In genomic region chr3:138374573-138375134, GRCh38 we compare ENCODE assay signal across 21 cellular contexts. TPM values are rescaled to one million over a fixed set of nuclear protein-coding genes. Genes with fewer than 3 reads are reported as not detected.
A peak's percentile ranks its signal among the peaks of the same experiment; 100 is the strongest.
DNase-seq lines count a peak whose midpoint lies in the region; ATAC-seq, FAIRE-seq and TF ChIP-seq lines count a peak whose summit lies in the region.
"Had no signal": no experiment of that assay in that cellular context is flagged by ENCODE, and none has a peak within 500 bp of the region (broad histone marks: within the 10 kb centered on the region; RNA-seq: fewer than 3 reads in every experiment).

No MANE protein-coding gene starts in this region.

- H3K27me3 ChIP-seq in K562 (ENCODE audit: control insufficient read depth in 2 of 2, insufficient read depth in 2 of 2, low read length in 2 of 2) = peaks cover 0 to 8% of the 10 kb centered on the region in 2 experiments; a peak in 1 of 5 replicates
- H3K27me3 ChIP-seq in uterus = no peaks in the 10 kb centered on the region
- no peaks in the 10 kb centered on the region for H3K27me3 ChIP-seq in tibial nerve
- H3K27me3 ChIP-seq: BE2C, Peyer's patch had no signal

- no peak overlapping the region for H3K4me3 ChIP-seq in K562
- no peak overlapping the region for H3K4me3 ChIP-seq in uterus
- H3K4me3 ChIP-seq in tibial nerve = no peak overlapping the region
- H3K4me3 ChIP-seq: Peyer's patch had no signal

- no peak overlapping the region for H2AFZ ChIP-seq in K562 (ENCODE audit: low read depth, low read length)

- intact Hi-C loops in K562 (cut with micrococcal nuclease) = no loop called here
- intact Hi-C loops in cardiac septum (cut with DNase I) = loop anchor here (2.0 kb wide), 1 partner anchor 26 kb away; the partner anchor contains the start of gene MRAS
- intact Hi-C loops in uterus (cut with DNase I; ENCODE audit: low total_unique reads) = no loop called here

- H3K9me1 ChIP-seq in K562 (ENCODE audit: control insufficient read depth, insufficient read depth, low read length) = no peaks in the 10 kb centered on the region

- no peak for TF ChIP-seq RAD21 in K562 (CRISPR knock-in tag; conservative IDR thresholded peaks at IDR 0.05 in 1 of 2, IDR thresholded peaks at IDR 0.05 in 1 of 2)

- H3K4me1 ChIP-seq in K562 (replicated peaks in 1 of 2; ENCODE audit: control insufficient read depth in 2 of 2, insufficient read depth in 2 of 2, low read length in 2 of 2) (no peaks in the 10 kb centered on the region; a peak in 1 of 5 replicates), uterus (peaks cover 0 to 11% of the 10 kb centered on the region in 2 donors), tibial nerve (peaks cover 0 to 74% (median 18%) of the 10 kb centered on the region in 4 donors)
- H3K4me1 ChIP-seq: BE2C, Peyer's patch had no signal

- CTCF ChIA-PET in K562 (lab: Yijun Ruan, JAX; ENCODE audit: low intra/inter-chr PET ratio) = no interaction called here

- FAIRE-seq in K562 (lab: Jason Lieb, UNC) = no peak
- FAIRE-seq: D721Med, H54 had no signal

- no TSS peak for BruUV-seq in K562 (replicated peaks; lab: Mats Ljungman, UMichigan)

- H3K9ac ChIP-seq in K562 (ENCODE audit: insufficient read depth in 1 of 2, low read depth in 2 of 2, low read length in 2 of 2) = no peak overlapping the region

- H3K4me2 ChIP-seq in K562 (ENCODE audit: insufficient read depth, low read length) = no peak overlapping the region

- TF ChIP-seq POLR2A in K562 (conservative IDR thresholded peaks at IDR 0.05) (no peak), uterus (IDR thresholded peaks at IDR 0.05) (no peak), tibial nerve (IDR thresholded peaks at IDR 0.05) (no peak)

- no peak for DNase-seq in K562 (ENCODE audit: extremely low read depth in 1 of 4, low spot score in 3 of 4)
- DNase-seq in cardiac septum (ENCODE audit: low spot score) = peak; percentile 63
- DNase-seq in myocyte (ENCODE audit: low read depth) = peak; percentile 42
- DNase-seq in uterus = no peak
- DNase-seq in cortex of kidney (lab: John Stamatoyannopoulos, UW) = no peak
- DNase-seq in tibial nerve (ENCODE audit: low spot score in 2 of 2) = no peak
- DNase-seq: BE2C; CD8-positive, alpha-beta T cell; DMS79 treated with DMSO at 0.1 percent for 48 hours; GDM1; KG1; NCI-H1048; NCI-H146; NCI-H446; NCI-H748 treated with DMSO at 0.1 percent for 48 hours; Peyer's patch; SHP77 treated with DMSO at 0.1 percent for 48 hours had no signal

- no peaks in the 10 kb centered on the region for H3K36me3 ChIP-seq in K562 (ENCODE audit: control insufficient read depth, insufficient read depth, low read length)
- no peaks in the 10 kb centered on the region for H3K36me3 ChIP-seq in uterus
- H3K36me3 ChIP-seq in tibial nerve = peaks cover 0 to 41% (median 0%) of the 10 kb centered on the region in 3 donors
- H3K36me3 ChIP-seq: BE2C, Peyer's patch had no signal

- H3K27ac ChIP-seq in K562 (ENCODE audit: extremely low read depth, low read depth, low read length) = no peak overlapping the region
- H3K27ac ChIP-seq in uterus = peak overlapping the region; percentile 59 to 69
- peak overlapping the region in 2 of 4 donors; percentile 59 to 65 for H3K27ac ChIP-seq in tibial nerve
- H3K27ac ChIP-seq: Peyer's patch had no signal

- POLR2A ChIA-PET in K562 (lab: Yijun Ruan, JAX) = no interaction called here

- TF ChIP-seq EP300 in K562 (IDR thresholded peaks at IDR 0.05; ENCODE audit: low read length) (no peak), tibial nerve (IDR thresholded peaks at IDR 0.05) (no peak)

- 0% methylated on average over 1 of the region's 2 CpGs for WGBS in K562 (ENCODE audit: insufficient coverage, low coverage, missing lambda C conversion rate)
- 50 to 85% methylated on average over 2 of the region's 2 CpGs for WGBS in tibial nerve, 2 donors

- TF ChIP-seq CTCF in K562 (IDR thresholded peaks at IDR 0.05 in 2 of 3, conservative IDR thresholded peaks at IDR 0.05 in 1 of 3; ENCODE audit: insufficient read depth in 2 of 3, low read depth in 1 of 3, low read length in 3 of 3) (no peak), uterus (IDR thresholded peaks at IDR 0.05) (no peak), tibial nerve (IDR thresholded peaks at IDR 0.05) (no peak)

- H3K9me3 ChIP-seq in K562 (replicated peaks; ENCODE audit: control insufficient read depth, insufficient read depth, low read depth, low read length) (no peaks in the 10 kb centered on the region), uterus (no peaks in the 10 kb centered on the region), tibial nerve (no peaks in the 10 kb centered on the region)
- H3K9me3 ChIP-seq: BE2C, Peyer's patch had no signal

- no peaks in the 10 kb centered on the region for H4K20me1 ChIP-seq in K562 (replicated peaks; ENCODE audit: control insufficient read depth, insufficient read depth, low read length)

- H3K79me2 ChIP-seq in K562 (ENCODE audit: control insufficient read depth, insufficient read depth, low read length) = no peaks in the 10 kb centered on the region

- in situ Hi-C loops in K562 (cut with MboI) = no loop called here

- no peak for ATAC-seq in K562
- ATAC-seq in GM19035 (IDR thresholded peaks at IDR 0.05; ENCODE audit: unreplicated experiment) = no peak
- ATAC-seq: CD8-positive, alpha-beta T cell had no signal

RNA-seq across cellular contexts. Expression of gene MRAS, which starts 26.3 kb away (rescaled TPM):
- 2.1 and 2.9 TPM in 2 replicates for total RNA-seq in K562 (2011; cell fraction: chromatin; rRNA removed; ENCODE audit: low replicate concordance)
- total RNA-seq in K562 (2011; cell fraction: nucleolus; rRNA removed) = 2.0 and 2.4 TPM in 2 replicates
- 1.8 and 2.8 TPM in 2 replicates for total RNA-seq in K562 (2011; cell fraction: nucleoplasm; rRNA removed)
- 4.0 and 6.2 TPM in 2 replicates for total RNA-seq in K562 (2014; rRNA removed)
- total RNA-seq in K562 (2014; rRNA removed; fragmentation: Illumina TruSeq; extraction: Trizol) = 6.7 and 8.2 TPM in 2 replicates
- 6.1 and 6.4 TPM in 2 replicates for total RNA-seq in K562 (2015; rRNA removed; fragmentation: Illumina TruSeq; extraction: Trizol)
- 8.3 and 8.6 TPM in 2 replicates for total RNA-seq in K562 (2021)
- polyA plus RNA-seq in K562 (2011; rRNA removed) = 2.2 and 4.8 TPM in 2 replicates
- polyA plus RNA-seq in K562 (2011; cell fraction: cytosol; rRNA removed) = 1.2 and 6.2 TPM in 2 replicates
- polyA plus RNA-seq in K562 (2011; cell fraction: nucleus; rRNA removed) = 1.9 and 5.7 TPM in 2 replicates
- polyA plus RNA-seq in K562 (2012) = 5.5 and 7.9 TPM in 2 replicates
- 8.5 and 10.0 TPM in 2 replicates for polyA plus RNA-seq in K562 (2014; fragmentation: Illumina TruSeq; extraction: Trizol)
- polyA plus RNA-seq in K562 (2014; fragmentation: Nextera tagmentation; extraction: Ambion mirVana) = 1 to 10 TPM; 1.5 to 2.0 TPM
- 5.0 and 5.4 TPM in 2 replicates for polyA plus RNA-seq in K562 (2014; rRNA removed)
- polyA minus RNA-seq in K562 (2011; rRNA and poly(A)+ RNA removed) = 1.9 and 6.3 TPM in 2 replicates
- 2.1 and 2.9 TPM in 2 replicates for polyA minus RNA-seq in K562 (2011; cell fraction: cytosol; rRNA and poly(A)+ RNA removed)
- polyA minus RNA-seq in K562 (2011; cell fraction: nucleus; rRNA and poly(A)+ RNA removed) = 2.2 and 2.7 TPM in 2 replicates
- 327 TPM for total RNA-seq in cardiac septum
- total RNA-seq in myocyte = 429 and 482 TPM in 2 replicates
- polyA plus RNA-seq in myocyte (2012) = 883 TPM
- 10 to 100 TPM; 13.8 to 83.0 (median 46.8) TPM for total RNA-seq in uterus
- total RNA-seq in tibial nerve = 100 to 1,000 TPM; 107 to 289 (median 171) TPM
- total RNA-seq: CD8-positive, alpha-beta T cell had no signal

RNA-seq across cellular contexts. Expression of gene NME9, which starts 45.0 kb away (rescaled TPM):
- not detected in 2 replicates for total RNA-seq in K562 (2011; cell fraction: chromatin; rRNA removed; ENCODE audit: low replicate concordance)
- total RNA-seq in K562 (2011; cell fraction: nucleolus; rRNA removed) = not detected in 2 replicates
- total RNA-seq in K562 (2011; cell fraction: nucleoplasm; rRNA removed) = 0.66 TPM in 1 of 2 replicates, not detected in the other
- not detected in 2 replicates for total RNA-seq in K562 (2014; rRNA removed)
- total RNA-seq in K562 (2014; rRNA removed; fragmentation: Illumina TruSeq; extraction: Trizol) = not detected in 2 replicates
- total RNA-seq in K562 (2015; rRNA removed; fragmentation: Illumina TruSeq; extraction: Trizol) = not detected in 2 replicates
- not detected in 2 replicates for total RNA-seq in K562 (2021)
- polyA plus RNA-seq in K562 (2011; rRNA removed) = 0.04 TPM in 1 of 2 replicates, not detected in the other
- 0.06 TPM in 1 of 2 replicates, not detected in the other for polyA plus RNA-seq in K562 (2011; cell fraction: cytosol; rRNA removed)
- polyA plus RNA-seq in K562 (2011; cell fraction: nucleus; rRNA removed) = 0.15 and 0.31 TPM in 2 replicates
- polyA plus RNA-seq in K562 (2012) = 0.48 and 0.93 TPM in 2 replicates
- not detected in 2 replicates for polyA plus RNA-seq in K562 (2014; fragmentation: Illumina TruSeq; extraction: Trizol)
- polyA plus RNA-seq in K562 (2014; fragmentation: Nextera tagmentation; extraction: Ambion mirVana) = under 1 TPM; 0.13 to 0.15 TPM
- polyA plus RNA-seq in K562 (2014; rRNA removed) = 0.05 TPM in 1 of 2 replicates, not detected in the other
- polyA minus RNA-seq in K562 (2011; rRNA and poly(A)+ RNA removed) = not detected in 2 replicates
- not detected in 2 replicates for polyA minus RNA-seq in K562 (2011; cell fraction: cytosol; rRNA and poly(A)+ RNA removed)
- polyA minus RNA-seq in K562 (2011; cell fraction: nucleus; rRNA and poly(A)+ RNA removed) = 0.13 TPM in 1 of 2 replicates, not detected in the other
- total RNA-seq in cardiac septum = not detected
- not detected in 2 replicates for total RNA-seq in myocyte
- 0.44 TPM for polyA plus RNA-seq in myocyte (2012)
- total RNA-seq in uterus = 1 to 10 TPM in 2 of 4 donors, not detected in 2; 1.3 to 5.0 TPM
- not detected for total RNA-seq in tibial nerve
- total RNA-seq: M059J, Peyer's patch had no signal

RNA-seq across cellular contexts. Expression of gene ESYT3, which starts 59.8 kb away (rescaled TPM):
- total RNA-seq in K562 (2011; cell fraction: chromatin; rRNA removed; ENCODE audit: low replicate concordance) = not detected in 2 replicates
- total RNA-seq in K562 (2011; cell fraction: nucleolus; rRNA removed) = not detected in 2 replicates
- total RNA-seq in K562 (2011; cell fraction: nucleoplasm; rRNA removed) = not detected in 2 replicates
- total RNA-seq in K562 (2014; rRNA removed) (not detected in 2 replicates), K562 (2014; rRNA removed; fragmentation: Illumina TruSeq; extraction: Trizol) (not detected in 2 replicates), K562 (2015; rRNA removed; fragmentation: Illumina TruSeq; extraction: Trizol) (not detected in 2 replicates), K562 (2021) (not detected in 2 replicates), cardiac septum (2.4 TPM), myocyte (1.7 and 2.8 TPM in 2 replicates), uterus (10 to 100 TPM in 1 of 4 donors, 1 to 10 TPM in 3; 1.4 to 30.8 (median 4.9) TPM), tibial nerve (1 to 10 TPM; 6.9 to 9.4 (median 7.6) TPM)
- polyA plus RNA-seq in K562 (2011; rRNA removed) (not detected in 2 replicates), K562 (2014; fragmentation: Illumina TruSeq; extraction: Trizol) (not detected in 2 replicates), K562 (2014; fragmentation: Nextera tagmentation; extraction: Ambion mirVana) (not detected), K562 (2014; rRNA removed) (not detected in 2 replicates)
- not detected in 2 replicates for polyA plus RNA-seq in K562 (2011; cell fraction: cytosol; rRNA removed)
- 0.03 TPM in 1 of 2 replicates, not detected in the other for polyA plus RNA-seq in K562 (2011; cell fraction: nucleus; rRNA removed)
- polyA plus RNA-seq in K562 (2012) = 0.01 TPM in 1 of 2 replicates, not detected in the other
- not detected in 2 replicates for polyA minus RNA-seq in K562 (2011; rRNA and poly(A)+ RNA removed)
- polyA minus RNA-seq in K562 (2011; cell fraction: cytosol; rRNA and poly(A)+ RNA removed) = not detected in 2 replicates
- polyA minus RNA-seq in K562 (2011; cell fraction: nucleus; rRNA and poly(A)+ RNA removed) = not detected in 2 replicates
- polyA plus RNA-seq in myocyte (2012) = 8.6 TPM
- total RNA-seq: CD8-positive, alpha-beta T cell had no signal

Comparison
In these comparisons a context has a peak if more than half of its experiments do, and no peak if none do; other contexts are left out.
1. DNase-seq: peak in cardiac septum (single experiment) and myocyte (single experiment); none in K562 (0 of 4), uterus (0 of 2), cortex of kidney (single experiment) and tibial nerve (0 of 2).